Comparison of ENCODE assay signal across 23 cellular contexts in the genomic region with DNA sequence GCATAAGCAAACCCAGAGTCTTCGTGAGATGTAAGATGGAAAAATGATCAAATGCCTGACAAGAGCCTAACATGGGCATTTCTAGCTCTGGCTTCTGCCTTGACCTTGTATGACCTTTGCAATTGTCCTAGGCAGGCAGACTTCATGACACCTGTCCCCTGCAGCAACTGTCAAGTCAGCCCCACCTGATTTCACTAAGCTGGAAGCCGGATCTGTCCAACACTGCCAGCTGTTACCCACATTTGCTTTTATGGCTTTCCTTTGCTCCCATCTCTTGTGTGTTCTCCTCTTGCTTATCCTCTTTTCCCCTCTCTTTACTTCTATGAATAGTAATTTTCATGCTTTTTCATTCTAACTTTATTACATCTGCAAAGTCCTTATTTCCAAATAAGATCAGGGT.
"Had no signal": no experiment of that assay in that cellular context is flagged by ENCODE, and none has a peak within 500 bp of the region (broad histone marks: within the 10 kb centered on the region; RNA-seq: fewer than 3 reads in every experiment).

No MANE protein-coding gene starts in this region.

- DNase-seq: activated B cell treated with CpG ODN at 0.5 μM for 24 hours; activated CD4-positive, alpha-beta memory T cell treated with anti-CD3 and anti-CD28 coated beads for 36 hours; activated CD4-positive, alpha-beta T cell treated with anti-CD3 and anti-CD28 coated beads for 1 hour; activated CD4-positive, alpha-beta T cell treated with anti-CD3 and anti-CD28 coated beads, Interleukin-2, amount 10 ng/mL, durations not matched to agents 7 days and 5 days; activated CD8-positive, alpha-beta memory T cell treated with anti-CD3 and anti-CD28 coated beads for 24 hours; activated effector memory CD4-positive, alpha-beta T cell treated with anti-CD3 and anti-CD28 coated beads, Interleukin-2, amount 50 U/mL, for 16 hours; activated naive CD4-positive, alpha-beta T cell treated with Interleukin-2 at 50 U/mL for 16 hours; activated naive CD8-positive, alpha-beta T cell treated with anti-CD3 and anti-CD28 coated beads, Interleukin-2, amount 50 U/mL, for 24 hours; activated T-cell treated with anti-CD3 and anti-CD28 coated beads, Interleukin-2, amount 50 U/mL, for 4 hours; amniotic stem cell; body of pancreas; central memory CD4-positive, alpha-beta T cell; MG63; MV-4-11; NCI-H1105; NCI-H1436; NCI-H1930; NCI-H345; NCI-H510A; Peyer's patch; T-helper 17 cell; T-helper 9 cell had no signal

- ATAC-seq: activated naive CD4-positive, alpha-beta T cell treated with anti-CD3 and anti-CD28 coated beads, Interleukin-2, amount 50 U/mL, for 72 hours; activated naive CD8-positive, alpha-beta T cell treated with anti-CD3 and anti-CD28 coated beads, Interleukin-2, amount 50 U/mL, for 24 hours; activated T-cell treated with anti-CD3 and anti-CD28 coated beads, Interleukin-2, amount 50 U/mL, for 4 hours; body of pancreas; T-helper 17 cell had no signal
